Comparison of ENCODE assay signal across 4 cellular contexts in the genomic region with DNA sequence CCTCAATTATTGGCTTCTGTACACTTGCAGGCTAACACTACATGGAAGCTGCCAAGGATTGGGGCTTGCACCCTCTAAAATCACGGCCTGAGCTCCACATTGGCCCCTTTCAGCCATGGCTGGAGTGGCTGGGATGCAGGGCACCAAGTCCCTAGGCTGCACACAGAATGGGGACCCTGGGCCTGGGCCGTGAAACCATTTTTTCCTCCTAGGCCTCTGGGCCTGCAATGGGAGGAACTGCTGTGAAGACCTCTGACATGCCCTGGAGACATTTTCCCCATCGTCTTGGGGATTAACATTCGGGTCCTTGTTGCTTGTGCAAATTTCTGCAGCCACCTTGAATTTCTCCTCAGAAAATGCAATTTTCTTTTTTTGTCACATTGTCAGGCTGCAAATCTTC. TPM values are rescaled to one million over a fixed set of nuclear protein-coding genes. Genes with fewer than 3 reads are reported as not detected.
"Had no signal": no experiment of that assay in that cellular context is flagged by ENCODE, and none has a peak within 500 bp of the region (broad histone marks: within the 10 kb centered on the region; RNA-seq: fewer than 3 reads in every experiment).

No MANE protein-coding gene starts in this region.

RNA-seq across cellular contexts. Expression of gene OLFM1, which starts 23.6 kb away (rescaled TPM):
- total RNA-seq: LHCN-M2, MCF 10A, OCI-LY7, SJCRH30 had no signal
